ENCODE assay signal across 9 cellular contexts in genomic region chr3:15205482-15205933, GRCh38. TPM values are rescaled to one million over a fixed set of nuclear protein-coding genes. Genes with fewer than 3 reads are reported as not detected.
DNase-seq lines count a peak whose midpoint lies in the region; ATAC-seq and TF ChIP-seq lines count a peak whose summit lies in the region.
"Had no signal": no experiment of that assay in that cellular context is flagged by ENCODE, and none has a peak within 500 bp of the region (broad histone marks: within the 10 kb centered on the region; RNA-seq: fewer than 3 reads in every experiment).

No MANE protein-coding gene starts in this region.

- peaks cover 8% of the 10 kb centered on the region for H3K4me1 ChIP-seq in A673 (ENCODE audit: insufficient read depth, low read length, poor library complexity, severe bottlenecking)

- no peak for TF ChIP-seq CTCF in A673 (conservative IDR thresholded peaks at IDR 0.05; ENCODE audit: low read depth, low read length)
- TF ChIP-seq CTCF in choroid plexus epithelial cell (conservative IDR thresholded peaks at IDR 0.05; ENCODE audit: low read depth, low read length): no peak

- H3K27me3 Mint-ChIP-seq in naive B cell: no peaks in the 10 kb centered on the region

- H3K4me1 Mint-ChIP-seq in naive B cell: peaks cover 25 to 35% (median 25%) of the 10 kb centered on the region in 3 donors

- no peaks in the 10 kb centered on the region for H3K36me3 Mint-ChIP-seq in naive B cell

- H3K9me3 ChIP-seq in A673 (ENCODE audit: low read depth, low read length, poor library complexity, severe bottlenecking): no peaks in the 10 kb centered on the region

- H3K9me3 Mint-ChIP-seq in naive B cell: no peaks in the 10 kb centered on the region

- peaks cover 8% of the 10 kb centered on the region for H3K36me3 ChIP-seq in A673 (ENCODE audit: insufficient read depth, low read length, poor library complexity, severe bottlenecking)

- BruUV-seq in A673 (replicated peaks; lab: Mats Ljungman, UMichigan): TSS peak; percentile 75

- H3K4me3 Mint-ChIP-seq in naive B cell: peak overlapping the region; percentile 82 to 91 (median 86)

- no peaks in the 10 kb centered on the region for H3K27me3 ChIP-seq in A673 (replicated peaks; ENCODE audit: insufficient read depth, low read depth, low read length, poor library complexity)

- H3K27ac Mint-ChIP-seq in naive B cell: peak overlapping the region; percentile 86 to 98 (median 94)

- CTCF ChIA-PET in A673 (lab: Charles Lee): interaction anchor here (0.6 to 1.3 kb wide), 3 partner anchors 16 to 200 kb away, joined by 3 to 4 read pairs (median 3); no protein-coding TSS in a partner anchor

- DNase-seq in A673 (ENCODE audit: low spot score) (no peak), choroid plexus epithelial cell (ENCODE audit: low read depth) (no peak), naive B cell (no peak), islet precursor cell (no peak), NCI-H1105 treated with DMSO at 0.1 percent for 48 hours (lab: John Stamatoyannopoulos, UW) (no peak), epidermal melanocyte (ENCODE audit: insufficient read length, low spot score) (no peak), HK-2 (ENCODE audit: unreplicated experiment) (no peak)
- no peak for DNase-seq in Jurkat, Clone E6-1 (ENCODE audit: low read depth, low spot score)
- DNase-seq: GDM1 had no signal

- POLR2A ChIA-PET in A673 (lab: Charles Lee; ENCODE audit: low non-redundant PET): interaction anchor here (0.6 kb wide), 1 partner anchor 9 kb away, joined by 4 read pairs; no protein-coding TSS in a partner anchor

- intact Hi-C loops in A673 (cut with micrococcal nuclease; ENCODE audit: unreplicated experiment): loop anchor here (5.0 to 10.0 kb wide), 2 partner anchors 61 to 602 kb away; no protein-coding TSS in a partner anchor

- no peak for ATAC-seq in naive B cell (ENCODE audit: low read depth in 2 of 2)

- H3K4me3 ChIP-seq in A673 (ENCODE audit: low read depth, low read length, poor library complexity, severe bottlenecking) (peak overlapping the region; percentile 97), choroid plexus epithelial cell (ENCODE audit: low read depth, low read length) (peak overlapping the region; percentile 77)
- H3K4me3 ChIP-seq in Jurkat, Clone E6-1 (ENCODE audit: low read length): peak overlapping the region; percentile 70

- H3K27ac ChIP-seq in A673 (ENCODE audit: low read depth, low read length, poor library complexity, severe bottlenecking): peak overlapping the region; percentile 95

RNA-seq across cellular contexts. Expression of gene CAPN7, which starts 0.5 kb away (rescaled TPM):
- total RNA-seq in A673 (2021): 38.6 and 40.7 TPM in 2 replicates
- polyA plus RNA-seq in Jurkat, Clone E6-1 (2012; ENCODE audit: insufficient read depth, insufficient read length): 20.6 TPM
- 10 to 100 TPM; 19.0 to 35.7 (median 21.1) TPM for polyA plus RNA-seq in naive B cell (ENCODE audit: low read depth in 6 of 6)
